Comparison of ENCODE assay signal across 1 cellular context in the genomic region with DNA sequence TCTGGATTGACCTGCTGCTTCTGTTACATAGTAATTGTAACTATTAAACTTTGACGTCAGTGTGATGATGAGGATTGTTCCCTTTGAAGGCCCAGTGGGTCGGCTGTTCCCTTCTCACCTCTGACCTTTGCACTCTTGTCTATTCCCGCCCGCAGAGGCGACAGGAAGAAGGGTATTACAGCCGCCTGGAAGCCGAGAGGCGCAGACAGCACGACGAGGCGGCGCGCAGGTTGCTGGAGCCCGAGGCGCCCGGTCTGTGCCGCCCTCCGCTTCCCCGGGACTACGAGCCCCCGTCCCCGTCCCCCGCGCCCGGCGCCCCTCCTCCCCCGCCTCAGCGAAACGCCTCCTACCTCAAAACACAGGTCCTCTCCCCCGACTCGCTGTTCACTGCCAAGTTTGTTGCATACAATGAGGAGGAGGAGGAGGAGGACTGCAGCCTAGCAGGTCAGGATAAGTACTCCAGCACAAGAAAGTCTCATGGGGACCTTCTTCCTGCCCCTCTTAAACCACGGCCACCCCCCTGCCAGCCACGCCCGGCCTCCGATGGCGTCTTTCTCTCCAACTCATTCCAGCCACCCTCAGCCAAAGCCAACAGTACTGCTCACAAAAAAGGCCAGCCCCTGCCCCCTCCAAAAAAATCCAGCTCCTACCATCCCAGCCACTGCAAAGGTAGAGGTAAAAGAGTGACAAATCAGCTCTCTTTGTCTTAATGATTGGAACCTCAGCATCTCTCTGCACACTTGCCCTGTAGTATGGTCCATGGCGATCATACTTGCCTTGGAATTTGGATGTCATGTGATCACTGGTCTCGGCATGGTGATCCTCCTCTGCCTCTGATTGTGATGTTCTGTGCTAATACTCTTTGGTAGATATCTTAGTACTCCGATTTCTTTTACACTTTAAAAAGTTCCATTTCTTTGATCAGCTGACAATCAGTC.
TF ChIP-seq lines count a peak whose summit lies in the region.

No MANE protein-coding gene starts in this region.

TF ChIP-seq in HepG2, 621 proteins besides CTCF, POLR2A, EP300 and RAD21 (continues in another document):
- TF ChIP-seq KMT2A (CRISPR knock-in tag; IDR thresholded peaks at IDR 0.05), result no peak
- TF ChIP-seq TAF15 (IDR thresholded peaks at IDR 0.05; ENCODE audit: low read depth, low read length, poor library complexity, severe bottlenecking), result no peak
- no peak for TF ChIP-seq YY1 (IDR thresholded peaks at IDR 0.05; ENCODE audit: insufficient read depth, insufficient replicate concordance, low read depth, low read length)
- TF ChIP-seq ZNF577 (CRISPR knock-in tag; IDR thresholded peaks at IDR 0.05; ENCODE audit: borderline replicate concordance, low read depth), result no peak
- no peak for TF ChIP-seq MAFG (CRISPR knock-in tag; IDR thresholded peaks at IDR 0.05)
- TF ChIP-seq ZNF761 (CRISPR knock-in tag; conservative IDR thresholded peaks at IDR 0.05), result no peak
- TF ChIP-seq ZNF121 (CRISPR knock-in tag; IDR thresholded peaks at IDR 0.05), result no peak
- TF ChIP-seq GTF2F1 (IDR thresholded peaks at IDR 0.05; ENCODE audit: low read length), result no peak
- TF ChIP-seq SMARCE1 (IDR thresholded peaks at IDR 0.05; ENCODE audit: borderline replicate concordance), result no peak
- TF ChIP-seq SP2 (CRISPR knock-in tag; IDR thresholded peaks at IDR 0.05), result no peak
- TF ChIP-seq KMT2B (CRISPR knock-in tag; IDR thresholded peaks at IDR 0.05), result no peak
- no peak for TF ChIP-seq SMAD1 (CRISPR knock-in tag; IDR thresholded peaks at IDR 0.05; ENCODE audit: borderline replicate concordance, low read depth)
- TF ChIP-seq, protein P1, sequence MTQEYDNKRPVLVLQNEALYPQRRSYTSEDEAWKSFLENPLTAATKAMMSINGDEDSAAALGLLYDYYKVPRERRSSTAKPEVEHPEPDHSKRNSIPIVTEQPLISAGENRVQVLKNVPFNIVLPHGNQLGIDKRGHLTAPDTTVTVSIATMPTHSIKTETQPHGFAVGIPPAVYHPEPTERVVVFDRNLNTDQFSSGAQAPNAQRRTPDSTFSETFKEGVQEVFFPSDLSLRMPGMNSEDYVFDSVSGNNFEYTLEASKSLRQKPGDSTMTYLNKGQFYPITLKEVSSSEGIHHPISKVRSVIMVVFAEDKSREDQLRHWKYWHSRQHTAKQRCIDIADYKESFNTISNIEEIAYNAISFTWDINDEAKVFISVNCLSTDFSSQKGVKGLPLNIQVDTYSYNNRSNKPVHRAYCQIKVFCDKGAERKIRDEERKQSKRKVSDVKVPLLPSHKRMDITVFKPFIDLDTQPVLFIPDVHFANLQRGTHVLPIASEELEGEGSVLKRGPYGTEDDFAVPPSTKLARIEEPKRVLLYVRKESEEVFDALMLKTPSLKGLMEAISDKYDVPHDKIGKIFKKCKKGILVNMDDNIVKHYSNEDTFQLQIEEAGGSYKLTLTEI (CRISPR knock-in tag; conservative IDR thresholded peaks at IDR 0.05), result no peak
- no peak for TF ChIP-seq PBX3 (CRISPR knock-in tag; IDR thresholded peaks at IDR 0.05; ENCODE audit: borderline replicate concordance)
- TF ChIP-seq HOXA3 (CRISPR knock-in tag; IDR thresholded peaks at IDR 0.05), result peak; percentile 77
- no peak for TF ChIP-seq SAFB2 (CRISPR knock-in tag; IDR thresholded peaks at IDR 0.05; ENCODE audit: borderline replicate concordance, low read depth)
- TF ChIP-seq DMTF1 (CRISPR knock-in tag; IDR thresholded peaks at IDR 0.05), result no peak
- TF ChIP-seq TARDBP (CRISPR knock-in tag; IDR thresholded peaks at IDR 0.05), result no peak
- TF ChIP-seq THAP11 (CRISPR knock-in tag; IDR thresholded peaks at IDR 0.05), result peak; percentile 31; the same call in 1 of the 2 replicates
- no peak for TF ChIP-seq ZNF382 (CRISPR knock-in tag; IDR thresholded peaks at IDR 0.05; ENCODE audit: borderline replicate concordance)
- no peak for TF ChIP-seq ZNF501 (CRISPR knock-in tag; IDR thresholded peaks at IDR 0.05)
- no peak for TF ChIP-seq BRD4 (CRISPR knock-in tag; IDR thresholded peaks at IDR 0.05)
- TF ChIP-seq, protein P2, sequence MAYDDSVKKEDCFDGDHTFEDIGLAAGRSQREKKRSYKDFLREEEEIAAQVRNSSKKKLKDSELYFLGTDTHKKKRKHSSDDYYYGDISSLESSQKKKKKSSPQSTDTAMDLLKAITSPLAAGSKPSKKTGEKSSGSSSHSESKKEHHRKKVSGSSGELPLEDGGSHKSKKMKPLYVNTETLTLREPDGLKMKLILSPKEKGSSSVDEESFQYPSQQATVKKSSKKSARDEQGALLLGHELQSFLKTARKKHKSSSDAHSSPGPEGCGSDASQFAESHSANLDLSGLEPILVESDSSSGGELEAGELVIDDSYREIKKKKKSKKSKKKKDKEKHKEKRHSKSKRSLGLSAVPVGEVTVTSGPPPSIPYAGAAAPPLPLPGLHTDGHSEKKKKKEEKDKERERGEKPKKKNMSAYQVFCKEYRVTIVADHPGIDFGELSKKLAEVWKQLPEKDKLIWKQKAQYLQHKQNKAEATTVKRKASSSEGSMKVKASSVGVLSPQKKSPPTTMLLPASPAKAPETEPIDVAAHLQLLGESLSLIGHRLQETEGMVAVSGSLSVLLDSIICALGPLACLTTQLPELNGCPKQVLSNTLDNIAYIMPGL (CRISPR knock-in tag; IDR thresholded peaks at IDR 0.05; ENCODE audit: borderline replicate concordance in 1 of 2, low read depth in 1 of 2), result no peak
- TF ChIP-seq, protein P3, sequence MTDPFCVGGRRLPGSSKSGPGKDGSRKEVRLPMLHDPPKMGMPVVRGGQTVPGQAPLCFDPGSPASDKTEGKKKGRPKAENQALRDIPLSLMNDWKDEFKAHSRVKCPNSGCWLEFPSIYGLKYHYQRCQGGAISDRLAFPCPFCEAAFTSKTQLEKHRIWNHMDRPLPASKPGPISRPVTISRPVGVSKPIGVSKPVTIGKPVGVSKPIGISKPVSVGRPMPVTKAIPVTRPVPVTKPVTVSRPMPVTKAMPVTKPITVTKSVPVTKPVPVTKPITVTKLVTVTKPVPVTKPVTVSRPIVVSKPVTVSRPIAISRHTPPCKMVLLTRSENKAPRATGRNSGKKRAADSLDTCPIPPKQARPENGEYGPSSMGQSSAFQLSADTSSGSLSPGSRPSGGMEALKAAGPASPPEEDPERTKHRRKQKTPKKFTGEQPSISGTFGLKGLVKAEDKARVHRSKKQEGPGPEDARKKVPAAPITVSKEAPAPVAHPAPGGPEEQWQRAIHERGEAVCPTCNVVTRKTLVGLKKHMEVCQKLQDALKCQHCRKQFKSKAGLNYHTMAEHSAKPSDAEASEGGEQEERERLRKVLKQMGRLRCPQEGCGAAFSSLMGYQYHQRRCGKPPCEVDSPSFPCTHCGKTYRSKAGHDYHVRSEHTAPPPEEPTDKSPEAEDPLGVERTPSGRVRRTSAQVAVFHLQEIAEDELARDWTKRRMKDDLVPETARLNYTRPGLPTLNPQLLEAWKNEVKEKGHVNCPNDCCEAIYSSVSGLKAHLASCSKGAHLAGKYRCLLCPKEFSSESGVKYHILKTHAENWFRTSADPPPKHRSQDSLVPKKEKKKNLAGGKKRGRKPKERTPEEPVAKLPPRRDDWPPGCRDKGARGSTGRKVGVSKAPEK (CRISPR knock-in tag; IDR thresholded peaks at IDR 0.05; ENCODE audit: borderline replicate concordance), result no peak
- no peak for TF ChIP-seq ZNF253 (CRISPR knock-in tag; IDR thresholded peaks at IDR 0.05; ENCODE audit: borderline replicate concordance)
- TF ChIP-seq, protein P4, sequence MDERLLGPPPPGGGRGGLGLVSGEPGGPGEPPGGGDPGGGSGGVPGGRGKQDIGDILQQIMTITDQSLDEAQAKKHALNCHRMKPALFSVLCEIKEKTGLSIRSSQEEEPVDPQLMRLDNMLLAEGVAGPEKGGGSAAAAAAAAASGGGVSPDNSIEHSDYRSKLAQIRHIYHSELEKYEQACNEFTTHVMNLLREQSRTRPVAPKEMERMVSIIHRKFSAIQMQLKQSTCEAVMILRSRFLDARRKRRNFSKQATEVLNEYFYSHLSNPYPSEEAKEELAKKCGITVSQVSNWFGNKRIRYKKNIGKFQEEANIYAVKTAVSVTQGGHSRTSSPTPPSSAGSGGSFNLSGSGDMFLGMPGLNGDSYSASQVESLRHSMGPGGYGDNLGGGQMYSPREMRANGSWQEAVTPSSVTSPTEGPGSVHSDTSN (CRISPR knock-in tag; IDR thresholded peaks at IDR 0.05), result no peak
- no peak for TF ChIP-seq ZNF629 (CRISPR knock-in tag; conservative IDR thresholded peaks at IDR 0.05)
- no peak for TF ChIP-seq MAFK (conservative IDR thresholded peaks at IDR 0.05 in 1 of 2, IDR thresholded peaks at IDR 0.05 in 1 of 2; ENCODE audit: low read length in 2 of 2)
- TF ChIP-seq FOXJ3 (CRISPR knock-in tag; IDR thresholded peaks at IDR 0.05; ENCODE audit: borderline replicate concordance), result no peak
- TF ChIP-seq ZFP90 (CRISPR knock-in tag; IDR thresholded peaks at IDR 0.05; ENCODE audit: borderline replicate concordance), result no peak
- no peak for TF ChIP-seq HMGA1 (CRISPR knock-in tag; conservative IDR thresholded peaks at IDR 0.05)
- no peak for TF ChIP-seq ADNP (CRISPR knock-in tag; IDR thresholded peaks at IDR 0.05)
- TF ChIP-seq SPEN (CRISPR knock-in tag; IDR thresholded peaks at IDR 0.05; ENCODE audit: low read depth), result no peak
- no peak for TF ChIP-seq KDM1A (CRISPR knock-in tag; IDR thresholded peaks at IDR 0.05)
- no peak for TF ChIP-seq ZNF496 (CRISPR knock-in tag; IDR thresholded peaks at IDR 0.05; ENCODE audit: insufficient replicate concordance)
- no peak for TF ChIP-seq MED13 (CRISPR knock-in tag; IDR thresholded peaks at IDR 0.05)
- no peak for TF ChIP-seq AKNA (CRISPR knock-in tag; IDR thresholded peaks at IDR 0.05; ENCODE audit: borderline replicate concordance)
- no peak for TF ChIP-seq TRIM22 (IDR thresholded peaks at IDR 0.05)
- TF ChIP-seq RFX1 (IDR thresholded peaks at IDR 0.05), result no peak
- TF ChIP-seq ZNF329 (CRISPR knock-in tag; IDR thresholded peaks at IDR 0.05; ENCODE audit: low read depth), result no peak
- TF ChIP-seq NKX3-1 (CRISPR knock-in tag; IDR thresholded peaks at IDR 0.05), result no peak
